Comparison of ENCODE assay signal across 17 cellular contexts in the genomic region with DNA sequence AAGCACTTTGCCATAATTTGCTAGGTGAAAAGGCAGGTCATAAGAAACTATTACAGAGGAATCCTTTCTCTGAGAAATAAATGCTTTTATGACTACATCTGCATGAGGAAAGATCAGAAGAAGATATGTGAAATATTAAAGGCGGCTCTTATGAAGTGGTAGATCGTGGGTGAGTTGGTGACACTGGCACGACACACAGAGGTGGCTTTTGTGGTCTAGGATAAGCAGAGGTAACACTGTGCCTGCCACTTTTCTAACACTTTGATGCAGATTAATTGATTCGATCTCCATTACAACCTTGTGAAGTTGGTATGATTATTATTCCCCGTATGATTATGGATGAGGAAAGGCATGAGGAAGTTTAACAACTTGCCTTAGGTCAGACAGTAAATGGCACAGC. TPM values are rescaled to one million over a fixed set of nuclear protein-coding genes. Genes with fewer than 3 reads are reported as not detected.
DNase-seq lines count a peak whose midpoint lies in the region; ATAC-seq and TF ChIP-seq lines count a peak whose summit lies in the region.
"Had no signal": no experiment of that assay in that cellular context is flagged by ENCODE, and none has a peak within 500 bp of the region (broad histone marks: within the 10 kb centered on the region; RNA-seq: fewer than 3 reads in every experiment).

No MANE protein-coding gene starts in this region.

- 93% methylated on average over 5 of the region's 5 CpGs for WGBS in smooth muscle cell (ENCODE audit: low lambda C conversion rate)

- H3K27me3 Mint-ChIP-seq in CD4-positive, CD25-positive, alpha-beta regulatory T cell, result peaks cover 10% of the 10 kb centered on the region
- H3K27me3 Mint-ChIP-seq in T-helper 17 cell, result peaks cover 20% of the 10 kb centered on the region
- H3K27me3 Mint-ChIP-seq in naive thymus-derived CD4-positive, alpha-beta T cell, result peaks cover 0 to 17% (median 0%) of the 10 kb centered on the region in 5 donors

- intact Hi-C loops in naive thymus-derived CD4-positive, alpha-beta T cell (cut with micrococcal nuclease), result loop anchor here in 1 of 2 donors (5.0 kb wide), 1 partner anchor 83 kb away; no protein-coding TSS in a partner anchor

- no peak for ATAC-seq in CD4-positive, CD25-positive, alpha-beta regulatory T cell (ENCODE audit: low read depth in 2 of 2)
- peak; percentile 90 for ATAC-seq in T-helper 17 cell
- ATAC-seq in naive thymus-derived CD4-positive, alpha-beta T cell, result peak; percentile 27

- peak; percentile 19 for DNase-seq in activated CD4-positive, alpha-beta T cell treated with anti-CD3 and anti-CD28 coated beads for 48 hours
- no peak for DNase-seq in activated CD4-positive, alpha-beta T cell treated with anti-CD3 and anti-CD28 coated beads, Interleukin-2, amount 50 U/mL, for 1 hour
- peak in 1 of 3 donors; percentile 26 for DNase-seq in CD4-positive, CD25-positive, alpha-beta regulatory T cell
- DNase-seq in T-helper 17 cell, result no peak
- DNase-seq in naive thymus-derived CD4-positive, alpha-beta T cell, result no peak
- no peak for DNase-seq in dermis blood vessel endothelial cell
- no peak for DNase-seq in smooth muscle cell (lab: John Stamatoyannopoulos, UW; ENCODE audit: unreplicated experiment)
- DNase-seq in NCI-H1417 (lab: John Stamatoyannopoulos, UW), result no peak
- DNase-seq: DMS79, HCEC 1CT, Kasumi-1, NCI-H1105 treated with DMSO at 0.1 percent for 48 hours, NCI-H1930, NCI-H2171, NCI-H82, Peyer's patch, Right ventricle myocardium superior had no signal

- TF ChIP-seq CTCF in smooth muscle cell (IDR thresholded peaks at IDR 0.05; ENCODE audit: borderline replicate concordance, insufficient read depth, poor library complexity, severe bottlenecking), result no peak

- H3K9me3 ChIP-seq in CD4-positive, CD25-positive, alpha-beta regulatory T cell (ENCODE audit: control insufficient read depth in 2 of 2, low read length in 2 of 2), result no peaks in the 10 kb centered on the region
- H3K9me3 ChIP-seq in T-helper 17 cell (ENCODE audit: control insufficient read depth, low read length, poor library complexity, severe bottlenecking) (no peaks in the 10 kb centered on the region), smooth muscle cell (replicated peaks; ENCODE audit: low read depth) (no peaks in the 10 kb centered on the region)
- H3K9me3 ChIP-seq in naive thymus-derived CD4-positive, alpha-beta T cell (ENCODE audit: control insufficient read depth in 2 of 3, low read length in 3 of 3), result no peaks in the 10 kb centered on the region
- H3K9me3 ChIP-seq: Peyer's patch had no signal

- H3K9me3 Mint-ChIP-seq in CD4-positive, CD25-positive, alpha-beta regulatory T cell, result peaks cover 0 to 1% (median 0%) of the 10 kb centered on the region in 7 donors
- H3K9me3 Mint-ChIP-seq in naive thymus-derived CD4-positive, alpha-beta T cell, result no peaks in the 10 kb centered on the region

- H3K4me2 ChIP-seq in smooth muscle cell, result no peak overlapping the region

- no peaks in the 10 kb centered on the region for H4K20me1 ChIP-seq in smooth muscle cell (ENCODE audit: low read depth)

- H3K79me2 ChIP-seq in smooth muscle cell (ENCODE audit: low read depth), result no peaks in the 10 kb centered on the region

- no peak overlapping the region for H2AFZ ChIP-seq in smooth muscle cell (ENCODE audit: low read depth)

- POLR2A ChIA-PET in naive thymus-derived CD4-positive, alpha-beta T cell (lab: Charles Lee), result no interaction called here

- H3K9ac ChIP-seq in smooth muscle cell (ENCODE audit: low read depth), result no peak overlapping the region

- no peak overlapping the region for H3K27ac ChIP-seq in CD4-positive, CD25-positive, alpha-beta regulatory T cell (ENCODE audit: insufficient read depth, low read length, poor library complexity, severe bottlenecking)
- H3K27ac ChIP-seq in naive thymus-derived CD4-positive, alpha-beta T cell (ENCODE audit: low read depth, low read length), result no peak overlapping the region
- no peak overlapping the region for H3K27ac ChIP-seq in smooth muscle cell (ENCODE audit: low read depth)
- H3K27ac ChIP-seq: Peyer's patch had no signal

- H3K36me3 Mint-ChIP-seq in CD4-positive, CD25-positive, alpha-beta regulatory T cell, result no peaks in the 10 kb centered on the region
- peaks cover 6% of the 10 kb centered on the region for H3K36me3 Mint-ChIP-seq in T-helper 17 cell (ENCODE audit: low read depth)
- peaks cover 0 to 2% (median 0%) of the 10 kb centered on the region in 5 donors for H3K36me3 Mint-ChIP-seq in naive thymus-derived CD4-positive, alpha-beta T cell

- peak overlapping the region; percentile 2 to 44 (median 10) for H3K27ac Mint-ChIP-seq in CD4-positive, CD25-positive, alpha-beta regulatory T cell
- peak overlapping the region; percentile 39 for H3K27ac Mint-ChIP-seq in T-helper 17 cell
- peak overlapping the region in 3 of 9 donors; percentile 2 to 31 (median 21) for H3K27ac Mint-ChIP-seq in naive thymus-derived CD4-positive, alpha-beta T cell

- no peaks in the 10 kb centered on the region for H3K36me3 ChIP-seq in CD4-positive, CD25-positive, alpha-beta regulatory T cell (ENCODE audit: control insufficient read depth, insufficient read depth, low read length)
- H3K36me3 ChIP-seq in naive thymus-derived CD4-positive, alpha-beta T cell (ENCODE audit: control insufficient read depth in 2 of 3, insufficient read depth in 3 of 3, low read length in 3 of 3), result no peaks in the 10 kb centered on the region
- no peaks in the 10 kb centered on the region for H3K36me3 ChIP-seq in smooth muscle cell (ENCODE audit: low read depth)
- H3K36me3 ChIP-seq: Peyer's patch had no signal

- peaks cover 0 to 11% (median 5%) of the 10 kb centered on the region in 4 donors for H3K4me1 Mint-ChIP-seq in CD4-positive, CD25-positive, alpha-beta regulatory T cell
- peaks cover 27% of the 10 kb centered on the region for H3K4me1 Mint-ChIP-seq in T-helper 17 cell
- H3K4me1 Mint-ChIP-seq in naive thymus-derived CD4-positive, alpha-beta T cell, result peaks cover 2 to 14% (median 10%) of the 10 kb centered on the region in 7 donors

- CTCF ChIA-PET in naive thymus-derived CD4-positive, alpha-beta T cell (lab: Charles Lee), result interaction anchor here (2.3 kb wide), 1 partner anchor 80 kb away, joined by 19 read pairs; no protein-coding TSS in a partner anchor

- H3K27me3 ChIP-seq in CD4-positive, CD25-positive, alpha-beta regulatory T cell (ENCODE audit: control insufficient read depth, insufficient read depth, low read length), result no peaks in the 10 kb centered on the region
- H3K27me3 ChIP-seq in naive thymus-derived CD4-positive, alpha-beta T cell (ENCODE audit: control insufficient read depth in 2 of 2, insufficient read depth in 2 of 2, low read length in 2 of 2), result peaks cover 0 to 5% of the 10 kb centered on the region in 2 donors
- H3K27me3 ChIP-seq in smooth muscle cell (ENCODE audit: low read depth), result no peaks in the 10 kb centered on the region
- H3K27me3 ChIP-seq: Peyer's patch had no signal

- peaks cover 5% of the 10 kb centered on the region for H3F3A ChIP-seq in smooth muscle cell (ENCODE audit: low read depth)

- no peak overlapping the region for H3K4me3 ChIP-seq in CD4-positive, CD25-positive, alpha-beta regulatory T cell (ENCODE audit: low read depth, low read length)
- H3K4me3 ChIP-seq in naive thymus-derived CD4-positive, alpha-beta T cell (ENCODE audit: low read length), result no peak overlapping the region
- no peak overlapping the region for H3K4me3 ChIP-seq in smooth muscle cell
- H3K4me3 ChIP-seq: Peyer's patch had no signal

- no peaks in the 10 kb centered on the region for H3K4me1 ChIP-seq in CD4-positive, CD25-positive, alpha-beta regulatory T cell (ENCODE audit: control insufficient read depth, insufficient read depth, low read length, poor library complexity, severe bottlenecking)
- no peaks in the 10 kb centered on the region for H3K4me1 ChIP-seq in naive thymus-derived CD4-positive, alpha-beta T cell (ENCODE audit: control insufficient read depth in 2 of 2, insufficient read depth in 2 of 2, low read length in 2 of 2)
- H3K4me1 ChIP-seq in smooth muscle cell (ENCODE audit: low read depth), result no peaks in the 10 kb centered on the region
- H3K4me1 ChIP-seq: Peyer's patch had no signal

- H3K4me3 Mint-ChIP-seq in CD4-positive, CD25-positive, alpha-beta regulatory T cell, result no peak overlapping the region
- no peak overlapping the region for H3K4me3 Mint-ChIP-seq in T-helper 17 cell
- no peak overlapping the region for H3K4me3 Mint-ChIP-seq in naive thymus-derived CD4-positive, alpha-beta T cell

RNA-seq across cellular contexts. Expression of a gene that starts 60.0 kb away (rescaled TPM):
- 84.7 TPM for total RNA-seq in CD4-positive, CD25-positive, alpha-beta regulatory T cell
- polyA plus RNA-seq in CD4-positive, CD25-positive, alpha-beta regulatory T cell, result 10 to 100 TPM; 33.4 to 47.9 (median 38.3) TPM
- total RNA-seq in T-helper 17 cell (10 to 100 TPM; 68.8 to 71.2 TPM), dermis blood vessel endothelial cell (45.6 and 95.3 TPM in 2 replicates), smooth muscle cell (44.3 and 45.6 TPM in 2 replicates)
- total RNA-seq in naive thymus-derived CD4-positive, alpha-beta T cell, result 10 to 100 TPM; 24.9 to 52.3 (median 34.7) TPM
- 10 to 100 TPM; 16.8 to 22.1 TPM for polyA plus RNA-seq in naive thymus-derived CD4-positive, alpha-beta T cell
- 36.8 and 43.1 TPM in 2 replicates for polyA plus RNA-seq in smooth muscle cell

Comparison
In these comparisons a context has a peak if more than half of its experiments do, and no peak if none do; other contexts are left out.
1. ATAC-seq: peak in T-helper 17 cell (single experiment) and naive thymus-derived CD4-positive, alpha-beta T cell (single experiment); none in CD4-positive, CD25-positive, alpha-beta regulatory T cell (0 of 2).